In the genomic region with DNA sequence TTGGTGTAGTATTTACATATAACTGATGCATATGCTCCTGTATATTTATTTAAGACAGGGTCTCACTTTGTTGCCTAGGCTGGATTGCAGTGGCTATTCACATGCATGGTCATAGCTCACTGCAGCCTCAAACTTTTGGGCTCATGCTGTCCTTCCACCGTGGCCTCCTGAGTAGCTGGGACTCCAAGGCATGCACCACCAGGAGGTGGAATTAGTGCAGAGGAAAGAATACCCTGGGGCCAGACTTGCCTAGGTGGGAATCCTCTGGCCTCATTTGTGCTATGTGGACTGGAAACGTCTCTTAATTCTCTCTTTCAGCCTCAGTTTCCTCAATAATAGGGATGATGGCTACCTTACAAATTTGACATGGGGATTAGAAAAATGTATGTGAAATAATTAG, we compare ENCODE assay signal across 27 cellular contexts. TPM values are rescaled to one million over a fixed set of nuclear protein-coding genes. Genes with fewer than 3 reads are reported as not detected.
A peak's percentile ranks its signal among the peaks of the same experiment; 100 is the strongest.
DNase-seq lines count a peak whose midpoint lies in the region; ATAC-seq and TF ChIP-seq lines count a peak whose summit lies in the region.
"Had no signal": no experiment of that assay in that cellular context is flagged by ENCODE, and none has a peak within 500 bp of the region (broad histone marks: within the 10 kb centered on the region; RNA-seq: fewer than 3 reads in every experiment).

No MANE protein-coding gene starts in this region.

- no peak for TF ChIP-seq POLR2A in spleen (IDR thresholded peaks at IDR 0.05)

- H3K4me3 Mint-ChIP-seq in activated T-cell treated with anti-CD3 and anti-CD28 coated beads, Interleukin-2, amount 50 U/mL, for 72 hours, result peak overlapping the region; percentile 95 to 99
- H3K4me3 Mint-ChIP-seq in activated T-cell treated with anti-CD3 and anti-CD28 coated beads, Interleukin-2, amount 50 U/mL, for 24 hours, result no peak overlapping the region
- H3K4me3 Mint-ChIP-seq in HFFc6 (peak overlapping the region; percentile 100), immature natural killer cell (peak overlapping the region in 4 of 5 donors; percentile 20 to 98 (median 52))
- peak overlapping the region; percentile 97 for H3K4me3 Mint-ChIP-seq in activated CD8-positive, alpha-beta T cell treated with anti-CD3 and anti-CD28 coated beads, Interleukin-2, amount 10 ng/mL, durations not matched to agents 7 days and 5 days
- H3K4me3 Mint-ChIP-seq: central memory CD8-positive, alpha-beta T cell had no signal

- H3K27ac Mint-ChIP-seq in activated T-cell treated with anti-CD3 and anti-CD28 coated beads, Interleukin-2, amount 50 U/mL, for 72 hours, result no peak overlapping the region
- no peak overlapping the region for H3K27ac Mint-ChIP-seq in activated T-cell treated with anti-CD3 and anti-CD28 coated beads, Interleukin-2, amount 50 U/mL, for 24 hours
- H3K27ac Mint-ChIP-seq in HFFc6, result no peak overlapping the region
- H3K27ac Mint-ChIP-seq in activated CD8-positive, alpha-beta T cell treated with anti-CD3 and anti-CD28 coated beads, Interleukin-2, amount 10 ng/mL, durations not matched to agents 7 days and 5 days, result no peak overlapping the region
- H3K27ac Mint-ChIP-seq in immature natural killer cell, result no peak overlapping the region
- H3K27ac Mint-ChIP-seq: nephron progenitor cell had no signal

- H3K27ac ChIP-seq in spleen, result no peak overlapping the region
- H3K27ac ChIP-seq: epithelial cell of prostate, heart right ventricle, left lung, sigmoid colon, suprapubic skin had no signal

- no peak overlapping the region for H3K4me3 ChIP-seq in spleen
- H3K4me3 ChIP-seq: sigmoid colon, suprapubic skin had no signal

- no peaks in the 10 kb centered on the region for H3K27me3 ChIP-seq in spleen (replicated peaks in 1 of 7)
- H3K27me3 ChIP-seq: heart right ventricle, left lung, sigmoid colon, suprapubic skin had no signal

- no peak for ATAC-seq in activated T-cell treated with anti-CD3 and anti-CD28 coated beads, Interleukin-2, amount 50 U/mL, for 72 hours (replicated peaks in 1 of 2)
- ATAC-seq in activated CD8-positive, alpha-beta T cell treated with anti-CD3 and anti-CD28 coated beads, Interleukin-2, amount 10 ng/mL, durations not matched to agents 7 days and 5 days, result no peak
- ATAC-seq: heart right ventricle, left lung, Panc1 had no signal

- no peaks in the 10 kb centered on the region for H3K9me3 Mint-ChIP-seq in activated T-cell treated with anti-CD3 and anti-CD28 coated beads, Interleukin-2, amount 50 U/mL, for 72 hours
- no peaks in the 10 kb centered on the region for H3K9me3 Mint-ChIP-seq in activated T-cell treated with anti-CD3 and anti-CD28 coated beads, Interleukin-2, amount 50 U/mL, for 24 hours
- no peaks in the 10 kb centered on the region for H3K9me3 Mint-ChIP-seq in HFFc6
- no peaks in the 10 kb centered on the region for H3K9me3 Mint-ChIP-seq in activated CD8-positive, alpha-beta T cell treated with anti-CD3 and anti-CD28 coated beads, Interleukin-2, amount 10 ng/mL, durations not matched to agents 7 days and 5 days (ENCODE audit: insufficient read depth)
- H3K9me3 Mint-ChIP-seq in immature natural killer cell, result peaks cover 0 to 2% (median 0%) of the 10 kb centered on the region in 6 donors
- H3K9me3 Mint-ChIP-seq: central memory CD8-positive, alpha-beta T cell; nephron progenitor cell; T-helper 1 cell treated with Interleukin-12 subunit alpha and Interleukin-12 subunit beta and Interleukin-4 antibody, amounts not matched to agents 30 μg/mL and 1 μg/mL, for 36 hours had no signal

- intact Hi-C loops in spleen (cut with DNase I; ENCODE audit: low total_unique reads), result no loop called here

- H3K4me1 ChIP-seq in spleen, result peaks cover 11 to 73% (median 33%) of the 10 kb centered on the region in 6 donors

- CTCF ChIA-PET in activated CD8-positive, alpha-beta T cell treated with anti-CD3 and anti-CD28 coated beads, Interleukin-2, amount 10 ng/mL, durations not matched to agents 7 days and 5 days (lab: Charles Lee), result no interaction called here

- WGBS in spleen, 5 donors, result 79 to 98% (median 91%) methylated on average over 2 of the region's 2 CpGs

- peaks cover 10 to 15% of the 10 kb centered on the region in 2 donors for H3K36me3 Mint-ChIP-seq in activated T-cell treated with anti-CD3 and anti-CD28 coated beads, Interleukin-2, amount 50 U/mL, for 72 hours (ENCODE audit: insufficient read depth in 2 of 2)
- H3K36me3 Mint-ChIP-seq in activated T-cell treated with anti-CD3 and anti-CD28 coated beads, Interleukin-2, amount 50 U/mL, for 24 hours (ENCODE audit: low read depth), result peaks cover 21% of the 10 kb centered on the region
- 0 out of 2 replicates have a peak, but pooled peaks cover 5% of the 10 kb centered on the region for H3K36me3 Mint-ChIP-seq in HFFc6 (ENCODE audit: low read depth)
- H3K36me3 Mint-ChIP-seq in activated CD8-positive, alpha-beta T cell treated with anti-CD3 and anti-CD28 coated beads, Interleukin-2, amount 10 ng/mL, durations not matched to agents 7 days and 5 days (ENCODE audit: low read depth), result peaks cover 20% of the 10 kb centered on the region
- H3K36me3 Mint-ChIP-seq in immature natural killer cell, result no peaks in the 10 kb centered on the region

- H3K27me3 Mint-ChIP-seq in activated T-cell treated with anti-CD3 and anti-CD28 coated beads, Interleukin-2, amount 50 U/mL, for 72 hours (ENCODE audit: low read depth), result no peaks in the 10 kb centered on the region
- no peaks in the 10 kb centered on the region for H3K27me3 Mint-ChIP-seq in activated T-cell treated with anti-CD3 and anti-CD28 coated beads, Interleukin-2, amount 50 U/mL, for 24 hours
- peaks cover 4% of the 10 kb centered on the region for H3K27me3 Mint-ChIP-seq in HFFc6 (ENCODE audit: insufficient read depth)
- no peaks in the 10 kb centered on the region for H3K27me3 Mint-ChIP-seq in activated CD8-positive, alpha-beta T cell treated with anti-CD3 and anti-CD28 coated beads, Interleukin-2, amount 10 ng/mL, durations not matched to agents 7 days and 5 days (ENCODE audit: low read depth)
- H3K27me3 Mint-ChIP-seq in immature natural killer cell (ENCODE audit: low read depth in 3 of 3), result peaks cover 15 to 29% (median 16%) of the 10 kb centered on the region in 3 donors
- H3K27me3 Mint-ChIP-seq: central memory CD8-positive, alpha-beta T cell had no signal

- H3K9me3 ChIP-seq in spleen, result no peaks in the 10 kb centered on the region
- H3K9me3 ChIP-seq: heart right ventricle, left lung, sigmoid colon, suprapubic skin had no signal

- DNase-seq in activated T-cell treated with anti-CD3 and anti-CD28 coated beads, Interleukin-2, amount 50 U/mL, for 72 hours, result no peak
- no peak for DNase-seq in activated T-cell treated with anti-CD3 and anti-CD28 coated beads, Interleukin-2, amount 50 U/mL, for 24 hours
- DNase-seq in HFFc6 (no peak), immature natural killer cell (no peak), NCI-H128 (lab: John Stamatoyannopoulos, UW; ENCODE audit: unreplicated experiment) (no peak), EL (no peak), spleen (no peak)
- peak; percentile 18 for DNase-seq in activated CD8-positive, alpha-beta T cell treated with anti-CD3 and anti-CD28 coated beads, Interleukin-2, amount 10 ng/mL, durations not matched to agents 7 days and 5 days
- DNase-seq: ACHN; activated CD4-positive, alpha-beta T cell treated with anti-CD3 and anti-CD28 coated beads, Interleukin-2, amount 50 U/mL, for 1 hour; aorta; C1 segment of cervical spinal cord; H7; heart right ventricle; left lung; midbrain; NCI-H187; NCI-H345; NCI-H774; nephron progenitor cell; posterior cingulate gyrus; sigmoid colon had no signal

- peaks cover 0 to 11% (median 0%) of the 10 kb centered on the region in 6 donors for H3K36me3 ChIP-seq in spleen
- H3K36me3 ChIP-seq: heart right ventricle, left lung, sigmoid colon, suprapubic skin had no signal

- POLR2A ChIA-PET in activated CD8-positive, alpha-beta T cell treated with anti-CD3 and anti-CD28 coated beads, Interleukin-2, amount 10 ng/mL, durations not matched to agents 7 days and 5 days (lab: Charles Lee), result no interaction called here

- peaks cover 21% of the 10 kb centered on the region for H3K4me1 Mint-ChIP-seq in activated T-cell treated with anti-CD3 and anti-CD28 coated beads, Interleukin-2, amount 50 U/mL, for 72 hours (ENCODE audit: low read depth)
- H3K4me1 Mint-ChIP-seq in activated T-cell treated with anti-CD3 and anti-CD28 coated beads, Interleukin-2, amount 50 U/mL, for 24 hours (ENCODE audit: low read depth), result peaks cover 24% of the 10 kb centered on the region
- peaks cover 21% of the 10 kb centered on the region for H3K4me1 Mint-ChIP-seq in HFFc6 (ENCODE audit: low read depth)
- peaks cover 22% of the 10 kb centered on the region for H3K4me1 Mint-ChIP-seq in activated CD8-positive, alpha-beta T cell treated with anti-CD3 and anti-CD28 coated beads, Interleukin-2, amount 10 ng/mL, durations not matched to agents 7 days and 5 days (ENCODE audit: low read depth)
- H3K4me1 Mint-ChIP-seq in immature natural killer cell, result peaks cover 25 to 42% of the 10 kb centered on the region in 2 donors

- no peak for TF ChIP-seq CTCF in HFFc6 (IDR thresholded peaks at IDR 0.05)
- no peak for TF ChIP-seq CTCF in spleen (IDR thresholded peaks at IDR 0.05 in 8 of 11, conservative IDR thresholded peaks at IDR 0.05 in 3 of 11)

RNA-seq across cellular contexts. Expression of gene CEP192, which starts 2.3 kb away (rescaled TPM):
- 10 to 100 TPM; 35.2 to 36.6 TPM for total RNA-seq in activated T-cell treated with anti-CD3 and anti-CD28 coated beads, Interleukin-2, amount 50 U/mL, for 72 hours
- 10 to 100 TPM; 15.1 to 21.0 (median 18.4) TPM for total RNA-seq in HFFc6 (2021; fragmentation: NEBNext Ultra II Directional; extraction: Animal tissue kit (Norgen Biotek cat#: 25700))
- 10 to 100 TPM; 55.9 to 61.0 TPM for total RNA-seq in activated CD8-positive, alpha-beta T cell treated with anti-CD3 and anti-CD28 coated beads, Interleukin-2, amount 10 ng/mL, durations not matched to agents 7 days and 5 days
- polyA plus RNA-seq in immature natural killer cell (1 to 10 TPM; 1.8 to 6.3 (median 5.4) TPM), spleen (10 to 100 TPM; 13.8 to 26.5 (median 14.3) TPM)
- total RNA-seq in spleen, result 10 to 100 TPM; 28.2 to 41.8 (median 33.4) TPM

RNA-seq across cellular contexts. Expression of gene SEH1L, which starts 45.6 kb away (rescaled TPM):
- 10 to 100 TPM; 77.8 to 94.5 TPM for total RNA-seq in activated T-cell treated with anti-CD3 and anti-CD28 coated beads, Interleukin-2, amount 50 U/mL, for 72 hours
- total RNA-seq in HFFc6 (2021; fragmentation: NEBNext Ultra II Directional; extraction: Animal tissue kit (Norgen Biotek cat#: 25700)), result 10 to 100 TPM; 54.8 to 61.8 (median 58.0) TPM
- 10 to 100 TPM; 58.6 to 62.3 TPM for total RNA-seq in activated CD8-positive, alpha-beta T cell treated with anti-CD3 and anti-CD28 coated beads, Interleukin-2, amount 10 ng/mL, durations not matched to agents 7 days and 5 days
- polyA plus RNA-seq in immature natural killer cell (10 to 100 TPM; 18.2 to 32.8 (median 25.6) TPM), spleen (10 to 100 TPM; 16.9 to 17.8 (median 17.3) TPM)
- total RNA-seq in spleen, result 10 to 100 TPM; 27.3 to 52.9 (median 34.8) TPM
